Comparison of ENCODE assay signal across 28 cellular contexts in the genomic region with DNA sequence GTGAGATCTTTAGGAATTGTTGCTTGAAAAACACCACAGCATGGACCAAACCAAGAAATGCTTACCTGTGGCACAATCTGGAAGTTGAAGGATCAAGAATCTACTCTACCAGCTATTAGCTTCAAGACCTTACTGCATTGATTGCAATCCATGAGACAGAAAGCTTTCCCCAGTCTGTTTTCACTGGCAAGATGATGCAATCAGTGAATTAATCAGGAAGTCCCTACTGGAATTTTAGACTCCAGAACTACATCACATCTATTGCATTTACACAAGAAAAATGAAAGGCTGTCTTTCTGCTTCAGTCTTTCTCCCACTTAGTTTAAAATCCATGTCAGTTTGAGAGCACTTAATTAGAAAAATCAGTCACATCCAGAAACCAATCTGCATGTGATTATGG.
DNase-seq lines count a peak whose midpoint lies in the region; TF ChIP-seq lines count a peak whose summit lies in the region.
"Had no signal": no experiment of that assay in that cellular context is flagged by ENCODE, and none has a peak within 500 bp of the region (broad histone marks: within the 10 kb centered on the region; RNA-seq: fewer than 3 reads in every experiment).

No MANE protein-coding gene starts in this region.

- no peak overlapping the region for H3K4me3 ChIP-seq in AG09309 (ENCODE audit: control insufficient read depth, low read depth, low read length)
- no peak overlapping the region for H3K4me3 ChIP-seq in MG63
- H3K4me3 ChIP-seq: A549, SJSA1 had no signal

- TF ChIP-seq CTCF in AG09309 (IDR thresholded peaks at IDR 0.05; ENCODE audit: control insufficient read depth, insufficient read depth, low read depth, low read length, missing control alignments) = no peak

- H3K36me3 ChIP-seq in MG63 = no peaks in the 10 kb centered on the region
- H3K36me3 ChIP-seq: brain microvascular endothelial cell, SJSA1 had no signal

- H3K27me3 ChIP-seq in MG63 = no peaks in the 10 kb centered on the region
- H3K27me3 ChIP-seq: brain microvascular endothelial cell, SJSA1 had no signal

- no peaks in the 10 kb centered on the region for H3K9me3 ChIP-seq in MG63
- H3K9me3 ChIP-seq: A549, SJSA1 had no signal

- DNase-seq in AG09309 (ENCODE audit: low read depth) (peak; percentile 52), HuH-7 (ENCODE audit: low spot score) (peak; percentile 10), dedifferentiated amniotic fluid mesenchymal stem cell (ENCODE audit: extremely low spot score) (peak; percentile 69), kidney tubule cell (ENCODE audit: low spot score) (peak; percentile 3), mesenteric fat pad (ENCODE audit: low spot score) (no peak), cerebellum (ENCODE audit: low spot score) (no peak), OCI-M1 (lab: John Stamatoyannopoulos, UW) (no peak), MG63 (no peak)
- DNase-seq: activated CD8-positive, alpha-beta memory T cell treated with anti-CD3 and anti-CD28 coated beads for 24 hours; activated gamma-delta T cell treated with Interleukin-2 at 50 U/mL for 16 hours; activated naive CD8-positive, alpha-beta T cell treated with anti-CD3 and anti-CD28 coated beads, Interleukin-2, amount 50 U/mL, for 24 hours; activated T-cell treated with anti-CD3 and anti-CD28 coated beads, Interleukin-2, amount 50 U/mL, for 1 hour; brain microvascular endothelial cell; C1 segment of cervical spinal cord; effector memory CD4-positive, alpha-beta T cell; head of caudate nucleus; HFFc6; KBM-7; mammary epithelial cell; MM.1S; NCI-H1417; NCI-H2081 treated with DMSO at 0.1 percent for 48 hours; NCI-H524; NK-92 treated with Interleukin-12 subunit alpha and Interleukin-12 subunit beta, amount 100 ng/mL, for 24 hours; nucleus accumbens; stimulated activated CD4-positive, alpha-beta T cell treated with anti-CD3 and anti-CD28 coated beads, Interleukin-2, amount 100 ng/mL, for 48 hours had no signal

Comparison
In these comparisons a context has a peak if more than half of its experiments do, and no peak if none do; other contexts are left out.
1. DNase-seq: peak in AG09309 (single experiment), HuH-7 (single experiment), dedifferentiated amniotic fluid mesenchymal stem cell (single experiment) and kidney tubule cell (single experiment); none in mesenteric fat pad (single experiment), cerebellum (single experiment), OCI-M1 (single experiment) and MG63 (single experiment).